In the genomic region with DNA sequence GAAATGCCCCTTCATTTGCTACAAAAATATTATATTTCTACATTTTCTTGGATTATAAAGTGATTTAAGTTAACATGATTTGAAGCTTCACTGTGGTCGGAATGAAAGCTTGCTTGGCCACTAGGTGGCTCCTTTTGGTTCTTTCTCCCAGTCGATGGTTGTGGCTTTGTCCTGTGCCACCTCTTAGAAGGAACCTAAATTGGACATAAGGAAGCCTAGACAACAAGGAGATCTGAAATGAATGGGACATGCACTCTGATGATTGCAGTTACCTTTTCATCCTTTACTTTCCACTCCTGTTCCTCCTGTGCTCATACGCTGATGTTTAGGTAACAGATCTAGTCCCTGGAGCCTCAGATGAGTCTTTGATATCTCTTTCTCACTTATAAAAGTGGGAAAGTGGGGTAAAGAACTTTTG, we compare ENCODE assay signal across 1 cellular context.
TF ChIP-seq lines count a peak whose summit lies in the region.

No MANE protein-coding gene starts in this region.

TF ChIP-seq in GM23338, 12 proteins besides CTCF, POLR2A, EP300 and RAD21:
- TF ChIP-seq ZNF462 (CRISPR knock-in tag; IDR thresholded peaks at IDR 0.05) (peak; percentile 35; the same call in 1 of the 2 replicates), EZH2phosphoT487 (IDR thresholded peaks at IDR 0.05; ENCODE audit: unreplicated experiment) (no peak)
TF ChIP-seq in GM23338: peak in this region for 1.
